ENCODE assay signal across 25 cellular contexts in the genomic region with DNA sequence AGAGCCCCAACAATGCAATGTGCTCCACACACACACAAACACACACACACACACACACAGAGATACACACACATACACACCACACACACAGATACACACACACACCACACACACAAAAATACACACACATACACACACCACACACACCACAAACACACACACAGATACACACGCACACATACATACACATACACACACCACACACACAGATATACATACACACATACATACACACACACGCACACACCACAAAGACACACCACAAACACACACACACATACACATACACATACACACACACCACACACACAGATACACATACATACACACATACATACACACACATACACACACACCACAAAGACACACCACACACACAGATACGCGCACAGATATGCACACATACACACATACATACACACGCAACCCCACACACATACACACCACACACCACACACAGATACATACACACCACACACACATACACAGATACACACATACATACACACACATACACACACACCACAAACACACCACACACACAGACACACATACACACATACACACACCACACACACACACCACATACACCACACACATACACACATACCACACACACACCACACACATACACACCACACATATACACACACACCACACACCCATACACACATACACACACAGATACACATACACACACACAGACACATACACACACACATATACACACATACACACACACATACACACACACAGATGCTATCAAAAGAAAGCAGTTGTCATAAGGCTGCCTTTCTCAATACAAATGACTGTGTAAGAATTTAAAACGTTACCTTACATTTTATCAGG.
A peak's percentile ranks its signal among the peaks of the same experiment; 100 is the strongest.
DNase-seq lines count a peak whose midpoint lies in the region; ATAC-seq, FAIRE-seq and TF ChIP-seq lines count a peak whose summit lies in the region.
"Had no signal": no experiment of that assay in that cellular context is flagged by ENCODE, and none has a peak within 500 bp of the region (broad histone marks: within the 10 kb centered on the region; RNA-seq: fewer than 3 reads in every experiment).

No MANE protein-coding gene starts in this region.

- H4K8ac ChIP-seq in H1 (ENCODE audit: extremely low read depth, insufficient read depth, low read length), result no peak overlapping the region; the same call in 1 of the 2 replicates

- CTCF ChIA-PET in HepG2 (lab: Yijun Ruan, JAX; ENCODE audit: low intra/inter-chr PET ratio, low total read pairs) (no interaction called here), OCI-LY7 (lab: Charles Lee; ENCODE audit: unreplicated experiment) (interaction anchor here (0.5 kb wide), 1 partner anchor 895 kb away, joined by 3 read pairs; no protein-coding TSS in a partner anchor), H1 (lab: Charles Lee; ENCODE audit: partially characterized antibody) (interaction anchor here (1.0 kb wide), 1 partner anchor 9 kb away, joined by 3 read pairs; no protein-coding TSS in a partner anchor)
- CTCF ChIA-PET in activated CD8-positive, alpha-beta T cell treated with anti-CD3 and anti-CD28 coated beads for 36 hours (lab: Charles Lee), result no interaction called here

- DNase-seq in HepG2 (ENCODE audit: low spot score), result no peak
- DNase-seq in right lobe of liver, result no peak
- DNase-seq in OCI-LY7 (ENCODE audit: low spot score), result no peak
- no peak for DNase-seq in H1 (ENCODE audit: low read depth in 1 of 2, low spot score in 2 of 2)
- no peak for DNase-seq in urothelium cell line (ENCODE audit: low spot score)
- no peak for DNase-seq in GM19239 (ENCODE audit: insufficient read length, low spot score)
- no peak for DNase-seq in activated CD8-positive, alpha-beta T cell treated with anti-CD3 and anti-CD28 coated beads for 36 hours
- DNase-seq in GF-D8 (lab: John Stamatoyannopoulos, UW), result no peak
- DNase-seq: CD8-positive, alpha-beta T cell; DMS 273 treated with DMSO at 0.1 percent for 48 hours; DMS79; NCI-H1092; NCI-H1417 treated with DMSO at 0.1 percent for 48 hours; NCI-H1694 treated with DMSO at 0.1 percent for 48 hours; NCI-H2081; NCI-H2171; NCI-H226; NCI-H510A; NCI-H69; SIG-M5 had no signal

- no peak overlapping the region for H3K14ac ChIP-seq in H1 (ENCODE audit: insufficient read length)

- POLR2A ChIA-PET in HepG2 (lab: Yijun Ruan, JAX) (no interaction called here), OCI-LY7 (lab: Charles Lee) (interaction anchor here (1.0 to 1.1 kb wide), 3 partner anchors 8 to 88 kb away, joined by 3 to 5 read pairs (median 4); no protein-coding TSS in a partner anchor), H1 (lab: Charles Lee; ENCODE audit: partially characterized antibody) (no interaction called here)
- POLR2A ChIA-PET in activated CD8-positive, alpha-beta T cell treated with anti-CD3 and anti-CD28 coated beads for 36 hours (lab: Charles Lee), result no interaction called here

- peaks cover 3% of the 10 kb centered on the region; the same call in 1 of the 2 replicates for H3K79me1 ChIP-seq in H1 (ENCODE audit: low read depth, low read length)

- H3K4me1 ChIP-seq in HepG2 (ENCODE audit: insufficient read depth, low read length), result no peaks in the 10 kb centered on the region
- H3K4me1 ChIP-seq in right lobe of liver, result no peaks in the 10 kb centered on the region
- H3K4me1 ChIP-seq in OCI-LY7 (ENCODE audit: insufficient read depth, low read length, poor library complexity, severe bottlenecking), result peaks cover 61% of the 10 kb centered on the region
- no peaks in the 10 kb centered on the region for H3K4me1 ChIP-seq in H1 (replicated peaks in 1 of 4; ENCODE audit: control insufficient read depth in 3 of 4, insufficient read depth in 4 of 4, low read length in 3 of 4)

- H3K27ac Mint-ChIP-seq in activated CD8-positive, alpha-beta T cell treated with anti-CD3 and anti-CD28 coated beads for 36 hours, result no peak overlapping the region
- H3K27ac Mint-ChIP-seq: B cell had no signal

- H3K4me2 ChIP-seq in HepG2 (ENCODE audit: low read depth, low read length) (no peak overlapping the region), OCI-LY7 (ENCODE audit: low read length) (peak overlapping the region; percentile 79), H1 (ENCODE audit: insufficient read depth in 1 of 2, low read depth in 2 of 2, low read length in 2 of 2) (no peak overlapping the region)

- H3K36me3 ChIP-seq in HepG2 (replicated peaks in 1 of 2; ENCODE audit: control insufficient read depth in 1 of 2, insufficient read depth in 2 of 2, low read length in 2 of 2) (peaks cover 9 to 32% of the 10 kb centered on the region in 2 experiments), right lobe of liver (no peaks in the 10 kb centered on the region), OCI-LY7 (ENCODE audit: insufficient read depth, low read length) (no peaks in the 10 kb centered on the region), H1 (ENCODE audit: control insufficient read depth in 2 of 4, insufficient read depth in 4 of 4, low read length in 3 of 4) (no peaks in the 10 kb centered on the region)

- no peak overlapping the region for H3K4ac ChIP-seq in H1 (replicated peaks; ENCODE audit: insufficient read length, low read depth, low read length)

- H2BK15ac ChIP-seq in H1 (ENCODE audit: low read length), result no peak overlapping the region

- no peak for ATAC-seq in HepG2
- no peak for ATAC-seq in right lobe of liver
- no peak for ATAC-seq in activated CD8-positive, alpha-beta T cell treated with anti-CD3 and anti-CD28 coated beads for 36 hours
- ATAC-seq: CD8-positive, alpha-beta T cell had no signal

- H3K18ac ChIP-seq in H1 (ENCODE audit: extremely low read depth, low read length), result no peak overlapping the region

- H3K9ac ChIP-seq in HepG2 (ENCODE audit: insufficient read depth, low read depth, low read length) (no peak overlapping the region), H1 (replicated peaks in 1 of 4; ENCODE audit: extremely low read depth in 1 of 4, low read depth in 3 of 4, low read length in 3 of 4) (peak overlapping the region in 1 of 4 experiments; percentile 26; a peak in 1 of 7 replicates)

- H4K20me1 ChIP-seq in HepG2 (ENCODE audit: insufficient read depth, low read length), result no peaks in the 10 kb centered on the region
- no peaks in the 10 kb centered on the region for H4K20me1 ChIP-seq in OCI-LY7 (ENCODE audit: insufficient read depth, low read length)
- peaks cover 0 to 8% of the 10 kb centered on the region in 2 experiments for H4K20me1 ChIP-seq in H1 (replicated peaks in 1 of 2; ENCODE audit: control insufficient read depth in 1 of 2, insufficient read depth in 2 of 2, low read length in 2 of 2)

- H3K27ac ChIP-seq in HepG2 (ENCODE audit: extremely low read length, insufficient read depth, low read length) (no peak overlapping the region), right lobe of liver (no peak overlapping the region), OCI-LY7 (ENCODE audit: low read depth, low read length, poor library complexity, severe bottlenecking) (peak overlapping the region; percentile 18), H1 (ENCODE audit: low read depth, low read length) (no peak overlapping the region)
- H3K27ac ChIP-seq: 22Rv1, C4-2B, SK-N-MC had no signal

- TF ChIP-seq EP300 in HepG2 (IDR thresholded peaks at IDR 0.05; ENCODE audit: low read depth in 2 of 2, low read length in 2 of 2) (no peak), HepG2 (CRISPR knock-in tag; IDR thresholded peaks at IDR 0.05; ENCODE audit: borderline replicate concordance) (no peak), H1 (IDR thresholded peaks at IDR 0.05; ENCODE audit: borderline replicate concordance in 1 of 2, low read depth in 2 of 2, low read length in 2 of 2) (no peak)

- FAIRE-seq in HepG2 (lab: Jason Lieb, UNC) (peak; percentile 92), H1 (lab: Jason Lieb, UNC) (no peak), urothelium cell line (lab: Jason Lieb, UNC) (peak; percentile 89), GM19239 (lab: Jason Lieb, UNC) (no peak)
- FAIRE-seq: RCC 7860 had no signal

- peaks cover 9% of the 10 kb centered on the region; the same call in 1 of the 2 replicates for H3K23me2 ChIP-seq in H1 (ENCODE audit: low read depth, low read length)

- H2BK120ac ChIP-seq in H1 (replicated peaks; ENCODE audit: low read depth, low read length), result no peak overlapping the region

- TF ChIP-seq POLR2A in HepG2 (IDR thresholded peaks at IDR 0.05; ENCODE audit: insufficient read depth in 1 of 2, low read depth in 2 of 2, low read length in 2 of 2) (no peak), right lobe of liver (IDR thresholded peaks at IDR 0.05) (no peak), H1 (IDR thresholded peaks at IDR 0.05; ENCODE audit: control extremely low read depth in 1 of 2, low read depth in 2 of 2, low read length in 2 of 2) (no peak)

- H3K9me3 Mint-ChIP-seq in activated CD8-positive, alpha-beta T cell treated with anti-CD3 and anti-CD28 coated beads for 36 hours, result no peaks in the 10 kb centered on the region
- H3K9me3 Mint-ChIP-seq: CD8-positive, alpha-beta T cell had no signal

- H3K27me3 ChIP-seq in HepG2 (ENCODE audit: control insufficient read depth in 1 of 2, insufficient read depth in 2 of 2, low read length in 2 of 2), result no peaks in the 10 kb centered on the region
- H3K27me3 ChIP-seq in right lobe of liver, result no peaks in the 10 kb centered on the region
- H3K27me3 ChIP-seq in H1 (replicated peaks in 1 of 4; ENCODE audit: control insufficient read depth in 3 of 4, extremely low read depth in 1 of 4, insufficient read depth in 3 of 4, low read length in 3 of 4), result no peaks in the 10 kb centered on the region

- H3K36me3 Mint-ChIP-seq in activated CD8-positive, alpha-beta T cell treated with anti-CD3 and anti-CD28 coated beads for 36 hours (ENCODE audit: low read depth), result peaks cover 8% of the 10 kb centered on the region

- in situ Hi-C loops in HepG2 (cut with HindIII; ENCODE audit: extremely low pct_ligation_motif_present, low pct_unique_long_range_greater_than_20kb), result no loop called here

- H2BK5ac ChIP-seq in H1 (ENCODE audit: low read depth, low read length), result no peak overlapping the region

- peak overlapping the region; percentile 28 for H4K91ac ChIP-seq in H1 (replicated peaks; ENCODE audit: insufficient read length, low read length)

- intact Hi-C loops in HepG2 (cut with micrococcal nuclease; ENCODE audit: unreplicated experiment), result no loop called here
- intact Hi-C loops in right lobe of liver (cut with DNase I), result no loop called here
- intact Hi-C loops in OCI-LY7 (cut with micrococcal nuclease; ENCODE audit: unreplicated experiment), result loop anchor here (2.0 kb wide), 1 partner anchor 73 kb away; no protein-coding TSS in a partner anchor
- intact Hi-C loops in activated CD8-positive, alpha-beta T cell treated with anti-CD3 and anti-CD28 coated beads for 36 hours (cut with micrococcal nuclease), result no loop called here

- no peaks in the 10 kb centered on the region for H3K4me1 Mint-ChIP-seq in activated CD8-positive, alpha-beta T cell treated with anti-CD3 and anti-CD28 coated beads for 36 hours (ENCODE audit: low read depth)

- no peak for TF ChIP-seq RAD21 in HepG2 (CRISPR knock-in tag; IDR thresholded peaks at IDR 0.05)
- TF ChIP-seq RAD21 in H1 (IDR thresholded peaks at IDR 0.05 in 1 of 2, conservative IDR thresholded peaks at IDR 0.05 in 1 of 2; ENCODE audit: low read depth in 2 of 2, low read length in 2 of 2), result no peak

- H2BK20ac ChIP-seq in H1 (ENCODE audit: low read length), result no peak overlapping the region

- WGBS in HepG2 (ENCODE audit: low lambda C conversion rate), result 87% methylated on average over 6 of the region's 6 CpGs
- 97% methylated on average over 5 of the region's 6 CpGs for WGBS in right lobe of liver (ENCODE audit: insufficient coverage, low coverage, low lambda C conversion rate, missing lambda C conversion rate)
- 82% methylated on average over 6 of the region's 6 CpGs; no CpG with 5 or more reads in 1 of the 2 experiments for WGBS in H1 (ENCODE audit: extremely low coverage in 1 of 2, insufficient coverage in 1 of 2, insufficient read length in 1 of 2, insufficient replicate concordance in 2 of 2, low coverage in 1 of 2, low lambda C conversion rate in 2 of 2, missing lambda C conversion rate in 1 of 2), 2 experiments

- H2BK12ac ChIP-seq in H1 (ENCODE audit: low read depth, low read length), result no peak overlapping the region; the same call in 1 of the 2 replicates

- no peak overlapping the region for H3K23ac ChIP-seq in H1 (ENCODE audit: insufficient read length)

- no peak overlapping the region for H3K4me3 Mint-ChIP-seq in activated CD8-positive, alpha-beta T cell treated with anti-CD3 and anti-CD28 coated beads for 36 hours
- H3K4me3 Mint-ChIP-seq: CD8-positive, alpha-beta T cell had no signal

- H2AFZ ChIP-seq in HepG2 (ENCODE audit: low read length) (no peak overlapping the region), OCI-LY7 (ENCODE audit: low read length) (peak overlapping the region; percentile 47; the same call in 1 of the 2 replicates), H1 (ENCODE audit: low read length) (no peak overlapping the region)

- no peaks in the 10 kb centered on the region for H3K9me2 ChIP-seq in OCI-LY7 (ENCODE audit: insufficient read depth, low read length)

- TF ChIP-seq CTCF in HepG2 (CRISPR knock-in tag; IDR thresholded peaks at IDR 0.05) (no peak), right lobe of liver (IDR thresholded peaks at IDR 0.05) (no peak), OCI-LY7 (conservative IDR thresholded peaks at IDR 0.05; ENCODE audit: low read length) (no peak), H1 (IDR thresholded peaks at IDR 0.05; ENCODE audit: control extremely low read depth in 1 of 3, insufficient read depth in 1 of 3, low read depth in 1 of 3, low read length in 3 of 3) (no peak)
- TF ChIP-seq CTCF in activated CD8-positive, alpha-beta T cell treated with anti-CD3 and anti-CD28 coated beads for 36 hours (IDR thresholded peaks at IDR 0.05), result no peak

- H4K5ac ChIP-seq in H1 (ENCODE audit: insufficient read length, low read depth, low read length), result no peak overlapping the region

- H3K4me3 ChIP-seq in HepG2 (replicated peaks in 1 of 3; ENCODE audit: insufficient read depth in 1 of 3, low read depth in 2 of 3, low read length in 3 of 3) (no peak overlapping the region), right lobe of liver (no peak overlapping the region), OCI-LY7 (ENCODE audit: low read depth, low read length, poor library complexity, severe bottlenecking) (no peak overlapping the region), H1 (ENCODE audit: extremely low read depth in 1 of 4, insufficient read depth in 2 of 4, low read depth in 3 of 4, low read length in 4 of 4) (no peak overlapping the region)
- H3K4me3 ChIP-seq: SK-N-MC had no signal

- H3K9me3 ChIP-seq in HepG2 (ENCODE audit: low read length) (no peaks in the 10 kb centered on the region), right lobe of liver (no peaks in the 10 kb centered on the region), OCI-LY7 (ENCODE audit: low read length) (no peaks in the 10 kb centered on the region), H1 (ENCODE audit: insufficient read depth in 2 of 2, low read depth in 1 of 2, low read length in 1 of 2) (no peaks in the 10 kb centered on the region)

- H3K79me2 ChIP-seq in HepG2 (ENCODE audit: insufficient read depth, low read length) (no peaks in the 10 kb centered on the region), OCI-LY7 (ENCODE audit: insufficient read depth, low read depth, low read length) (no peaks in the 10 kb centered on the region), H1 (ENCODE audit: control insufficient read depth in 1 of 2, insufficient read depth in 2 of 2, low read length in 2 of 2) (no peaks in the 10 kb centered on the region)

- BruUV-seq in HepG2 (replicated peaks; lab: Mats Ljungman, UMichigan) (no TSS peak), OCI-LY7 (replicated peaks; lab: Mats Ljungman, UMichigan) (TSS peak; percentile 61)

- H3K56ac ChIP-seq in H1 (replicated peaks; ENCODE audit: insufficient read length, low read depth, low read length), result peak overlapping the region; percentile 98

- peak overlapping the region; percentile 11; the same call in 1 of the 2 replicates for H2AK5ac ChIP-seq in H1 (ENCODE audit: low read depth, low read length)

- H3K27me3 Mint-ChIP-seq in activated CD8-positive, alpha-beta T cell treated with anti-CD3 and anti-CD28 coated beads for 36 hours, result no peaks in the 10 kb centered on the region
- H3K27me3 Mint-ChIP-seq: B cell had no signal

Comparison
In these comparisons a context has a peak if more than half of its experiments do, and no peak if none do; other contexts are left out.
1. CTCF ChIA-PET loops: an anchor here in OCI-LY7 (0.5 kb wide) and H1 (1.0 kb wide); none called in HepG2 and activated CD8-positive, alpha-beta T cell treated with anti-CD3 and anti-CD28 coated beads for 36 hours.